15 cellular contexts compared by ENCODE assay signal in genomic region chr1:52357397-52357796, GRCh38. TPM values are rescaled to one million over a fixed set of nuclear protein-coding genes. Genes with fewer than 3 reads are reported as not detected.
A peak's percentile ranks its signal among the peaks of the same experiment; 100 is the strongest.
DNase-seq lines count a peak whose midpoint lies in the region; ATAC-seq and TF ChIP-seq lines count a peak whose summit lies in the region.
"Had no signal": no experiment of that assay in that cellular context is flagged by ENCODE, and none has a peak within 500 bp of the region (broad histone marks: within the 10 kb centered on the region; RNA-seq: fewer than 3 reads in every experiment).

No MANE protein-coding gene starts in this region.

- H3K27me3 Mint-ChIP-seq in WTC11 (ENCODE audit: low read depth) (no peaks in the 10 kb centered on the region), osteocyte (ENCODE audit: unreplicated experiment) (no peaks in the 10 kb centered on the region)
- H3K27me3 Mint-ChIP-seq: B cell; CD4-positive, alpha-beta T cell had no signal

- H3K27ac Mint-ChIP-seq in WTC11: no peak overlapping the region
- peak overlapping the region; percentile 2 for H3K27ac Mint-ChIP-seq in osteocyte (ENCODE audit: unreplicated experiment)
- H3K27ac Mint-ChIP-seq: B cell, H9 had no signal

- H3K27ac ChIP-seq in HEK293 (ENCODE audit: extremely low read depth, low read depth, low read length) (no peak overlapping the region), left lung (no peak overlapping the region)
- H3K27ac ChIP-seq in effector memory CD4-positive, alpha-beta T cell (ENCODE audit: insufficient read depth, low read length, poor library complexity, severe bottlenecking): peak overlapping the region; percentile 7

- H3K27me3 ChIP-seq in effector memory CD4-positive, alpha-beta T cell (replicated peaks; ENCODE audit: control insufficient read depth, insufficient read depth, low read length, poor library complexity, severe bottlenecking): no peaks in the 10 kb centered on the region
- H3K27me3 ChIP-seq in left lung: no peaks in the 10 kb centered on the region

- ATAC-seq in WTC11: no peak
- no peak for ATAC-seq in left lung

- H3K36me3 Mint-ChIP-seq in WTC11: peaks cover 87% of the 10 kb centered on the region
- peaks cover 72% of the 10 kb centered on the region for H3K36me3 Mint-ChIP-seq in osteocyte (ENCODE audit: unreplicated experiment)

- H3K4me3 Mint-ChIP-seq in WTC11: no peak overlapping the region
- H3K4me3 Mint-ChIP-seq in osteocyte (ENCODE audit: unreplicated experiment): no peak overlapping the region
- H3K4me3 Mint-ChIP-seq: B cell; CD4-positive, alpha-beta T cell; H9 had no signal

- H3K9me3 ChIP-seq in HEK293 (ENCODE audit: control insufficient read depth, insufficient read depth, low read depth, low read length) (no peaks in the 10 kb centered on the region), left lung (no peaks in the 10 kb centered on the region)
- H3K9me3 ChIP-seq in effector memory CD4-positive, alpha-beta T cell (ENCODE audit: control insufficient read depth, low read length): no peaks in the 10 kb centered on the region

- H3K36me3 ChIP-seq in HEK293 (ENCODE audit: control insufficient read depth in 2 of 2, insufficient read depth in 1 of 2, low read length in 2 of 2) (peaks cover 17 to 100% of the 10 kb centered on the region in 2 experiments; a peak in 2 of 3 replicates), left lung (peaks cover 0 to 100% of the 10 kb centered on the region in 2 donors)
- peaks cover 99% of the 10 kb centered on the region for H3K36me3 ChIP-seq in effector memory CD4-positive, alpha-beta T cell (ENCODE audit: control insufficient read depth, insufficient read depth, low read length)

- TF ChIP-seq CTCF in HEK293 (tag by site-specific recombination; IDR thresholded peaks at IDR 0.05) (no peak), WTC11 (IDR thresholded peaks at IDR 0.05) (no peak), osteocyte (IDR thresholded peaks at IDR 0.05) (no peak), left lung (IDR thresholded peaks at IDR 0.05) (no peak)

- no peaks in the 10 kb centered on the region for H3K9me3 Mint-ChIP-seq in WTC11
- no peaks in the 10 kb centered on the region for H3K9me3 Mint-ChIP-seq in osteocyte (ENCODE audit: unreplicated experiment)
- H3K9me3 Mint-ChIP-seq: CD4-positive, alpha-beta T cell; H9 had no signal

- no peaks in the 10 kb centered on the region for H3K4me1 Mint-ChIP-seq in WTC11
- H3K4me1 Mint-ChIP-seq in osteocyte (ENCODE audit: unreplicated experiment): no peaks in the 10 kb centered on the region
- H3K4me1 Mint-ChIP-seq: B cell had no signal

- DNase-seq in WTC11 (ENCODE audit: low spot score) (no peak), osteocyte (ENCODE audit: extremely low spot score, unreplicated experiment) (no peak), left lung (no peak)
- no peak for DNase-seq in effector memory CD4-positive, alpha-beta T cell
- DNase-seq in activated CD4-positive, alpha-beta T cell treated with anti-CD3 and anti-CD28 coated beads for 4 hours: no peak
- DNase-seq in stimulated activated CD4-positive, alpha-beta T cell treated with anti-CD3 and anti-CD28 coated beads, Interleukin-15, amount 100 ng/mL, for 24 hours: no peak
- DNase-seq: C1 segment of cervical spinal cord; Calu3; CD4-positive, alpha-beta T cell; DMS 273 treated with DMSO at 0.1 percent for 48 hours; DMS79; GOT3; H9 had no signal

- CTCF ChIA-PET in HEK293 (lab: Yijun Ruan, JAX): no interaction called here
- CTCF ChIA-PET in WTC11 (lab: Charles Lee): no interaction called here

- H3K4me1 ChIP-seq in HEK293 (ENCODE audit: control insufficient read depth, insufficient read depth, low read length): no peaks in the 10 kb centered on the region
- H3K4me1 ChIP-seq in effector memory CD4-positive, alpha-beta T cell (ENCODE audit: control insufficient read depth, insufficient read depth, low read length, poor library complexity, severe bottlenecking): no peaks in the 10 kb centered on the region
- H3K4me1 ChIP-seq in left lung: no peaks in the 10 kb centered on the region

- intact Hi-C loops in left lung (cut with DNase I): no loop called here

- H3K4me3 ChIP-seq in HEK293 (ENCODE audit: low read depth, low read length) (no peak overlapping the region), left lung (no peak overlapping the region)
- H3K4me3 ChIP-seq in effector memory CD4-positive, alpha-beta T cell (ENCODE audit: insufficient read depth, low read depth, low read length, poor library complexity, severe bottlenecking): no peak overlapping the region

- POLR2A ChIA-PET in HEK293 (lab: Yijun Ruan, JAX) (interaction anchor here (1.6 kb wide), 1 partner anchor 9 kb away, joined by 4 read pairs; no protein-coding TSS in a partner anchor), WTC11 (lab: Charles Lee) (no interaction called here)

TF ChIP-seq in HEK293, 187 proteins besides CTCF, POLR2A, EP300 and RAD21:
- peak; percentile 17; the same call in 1 of the 2 replicates for TF ChIP-seq SCRT1 (tag by site-specific recombination; IDR thresholded peaks at IDR 0.05; ENCODE audit: borderline replicate concordance)
- TF ChIP-seq SCRT2 (tag by site-specific recombination; IDR thresholded peaks at IDR 0.05): peak; percentile 81
- no peak for TF ChIP-seq ZNF510 (tag by site-specific recombination; IDR thresholded peaks at IDR 0.05; ENCODE audit: insufficient replicate concordance)

TF ChIP-seq in WTC11, 78 proteins besides CTCF, POLR2A, EP300 and RAD21:
- TF ChIP-seq FOXP1 (CRISPR knock-in tag; IDR thresholded peaks at IDR 0.05; ENCODE audit: borderline replicate concordance) (0 out of 2 replicates have a peak, but pooled peaks have one; percentile 32), TEAD1 (CRISPR knock-in tag; IDR thresholded peaks at IDR 0.05) (no peak), NR3C1 (CRISPR knock-in tag; conservative IDR thresholded peaks at IDR 0.05; ENCODE audit: low read depth) (no peak)
- TF ChIP-seq, protein P1, sequence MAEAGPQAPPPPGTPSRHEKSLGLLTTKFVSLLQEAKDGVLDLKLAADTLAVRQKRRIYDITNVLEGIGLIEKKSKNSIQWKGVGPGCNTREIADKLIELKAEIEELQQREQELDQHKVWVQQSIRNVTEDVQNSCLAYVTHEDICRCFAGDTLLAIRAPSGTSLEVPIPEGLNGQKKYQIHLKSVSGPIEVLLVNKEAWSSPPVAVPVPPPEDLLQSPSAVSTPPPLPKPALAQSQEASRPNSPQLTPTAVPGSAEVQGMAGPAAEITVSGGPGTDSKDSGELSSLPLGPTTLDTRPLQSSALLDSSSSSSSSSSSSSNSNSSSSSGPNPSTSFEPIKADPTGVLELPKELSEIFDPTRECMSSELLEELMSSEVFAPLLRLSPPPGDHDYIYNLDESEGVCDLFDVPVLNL (CRISPR knock-in tag; IDR thresholded peaks at IDR 0.05; ENCODE audit: borderline replicate concordance, low read depth): 0 out of 2 replicates have a peak, but pooled peaks have one; percentile 39

RNA-seq across cellular contexts. Expression of gene CC2D1B, which starts 8.6 kb away (rescaled TPM):
- 12.8 to 22.6 TPM (median 14.9 TPM) in 3 replicates for total RNA-seq in WTC11 (2021)
- 40.4 and 44.0 TPM in 2 replicates for total RNA-seq in osteocyte
- total RNA-seq in left lung: 10 to 100 TPM; 45.1 to 49.1 TPM

RNA-seq across cellular contexts. Expression of gene ORC1, which starts 46.8 kb away (rescaled TPM):
- 33.6 to 45.2 TPM (median 34.0 TPM) in 3 replicates for total RNA-seq in WTC11 (2021)
- 1.9 and 3.0 TPM in 2 replicates for total RNA-seq in osteocyte
- 1 to 10 TPM; 2.3 to 4.7 TPM for total RNA-seq in left lung

RNA-seq across cellular contexts. Expression of gene PRPF38A, which starts 47.0 kb away (rescaled TPM):
- total RNA-seq in WTC11 (2021): 59.6 to 62.4 TPM (median 59.7 TPM) in 3 replicates
- total RNA-seq in osteocyte: 35.0 and 35.9 TPM in 2 replicates
- total RNA-seq in left lung: 10 to 100 TPM; 31.3 to 36.6 TPM
